Comparison of ENCODE assay signal across 12 cellular contexts in genomic region chr5:146345578-146346366, GRCh38. TPM values are rescaled to one million over a fixed set of nuclear protein-coding genes. Genes with fewer than 3 reads are reported as not detected.
A peak's percentile ranks its signal among the peaks of the same experiment; 100 is the strongest.
DNase-seq lines count a peak whose midpoint lies in the region; ATAC-seq and TF ChIP-seq lines count a peak whose summit lies in the region.
"Had no signal": no experiment of that assay in that cellular context is flagged by ENCODE, and none has a peak within 500 bp of the region (broad histone marks: within the 10 kb centered on the region; RNA-seq: fewer than 3 reads in every experiment).

No MANE protein-coding gene starts in this region.

- H3K4me1 ChIP-seq in A673 (ENCODE audit: insufficient read depth, low read length, poor library complexity, severe bottlenecking) (no peaks in the 10 kb centered on the region), GM23338 (ENCODE audit: insufficient read depth) (peaks cover 26% of the 10 kb centered on the region)
- no peaks in the 10 kb centered on the region for H3K4me1 ChIP-seq in naive thymus-derived CD4-positive, alpha-beta T cell (ENCODE audit: control insufficient read depth in 2 of 2, insufficient read depth in 2 of 2, low read length in 2 of 2)
- H3K4me1 ChIP-seq in effector memory CD4-positive, alpha-beta T cell (ENCODE audit: control insufficient read depth, insufficient read depth, low read length, poor library complexity, severe bottlenecking), result peaks cover 4% of the 10 kb centered on the region

- DNase-seq in A673 (ENCODE audit: low spot score), result no peak
- DNase-seq in GM23338 (ENCODE audit: low spot score), result peak; percentile 83
- no peak for DNase-seq in coronary artery (ENCODE audit: low spot score)
- DNase-seq in naive thymus-derived CD4-positive, alpha-beta T cell, result no peak
- no peak for DNase-seq in NCI-H446 (lab: John Stamatoyannopoulos, UW)
- DNase-seq in effector memory CD4-positive, alpha-beta T cell, result no peak
- DNase-seq: mucosa of descending colon, NCI-H1105 treated with DMSO at 0.1 percent for 48 hours, PC-9 had no signal

- H3K9me3 ChIP-seq in A673 (ENCODE audit: low read depth, low read length, poor library complexity, severe bottlenecking), result no peaks in the 10 kb centered on the region
- no peaks in the 10 kb centered on the region for H3K9me3 ChIP-seq in naive thymus-derived CD4-positive, alpha-beta T cell (ENCODE audit: control insufficient read depth in 2 of 3, low read length in 3 of 3)
- H3K9me3 ChIP-seq in effector memory CD4-positive, alpha-beta T cell (ENCODE audit: control insufficient read depth, low read length), result no peaks in the 10 kb centered on the region
- H3K9me3 ChIP-seq: mucosa of descending colon had no signal

- H3K4me3 Mint-ChIP-seq in GM23338, result peak overlapping the region; percentile 76
- H3K4me3 Mint-ChIP-seq in naive thymus-derived CD4-positive, alpha-beta T cell, result peak overlapping the region; percentile 32 to 70 (median 59)

- peaks cover 28% of the 10 kb centered on the region for H3K4me1 Mint-ChIP-seq in GM23338
- peaks cover 0 to 29% (median 24%) of the 10 kb centered on the region in 7 donors for H3K4me1 Mint-ChIP-seq in naive thymus-derived CD4-positive, alpha-beta T cell

- peaks cover 84% of the 10 kb centered on the region for H3K27me3 ChIP-seq in A673 (replicated peaks; ENCODE audit: insufficient read depth, low read depth, low read length, poor library complexity)
- peaks cover 97% of the 10 kb centered on the region for H3K27me3 ChIP-seq in GM23338 (ENCODE audit: insufficient read depth)
- H3K27me3 ChIP-seq in naive thymus-derived CD4-positive, alpha-beta T cell (ENCODE audit: control insufficient read depth in 2 of 2, insufficient read depth in 2 of 2, low read length in 2 of 2), result peaks cover 9 to 12% of the 10 kb centered on the region in 2 donors
- peaks cover 20% of the 10 kb centered on the region for H3K27me3 ChIP-seq in effector memory CD4-positive, alpha-beta T cell (replicated peaks; ENCODE audit: control insufficient read depth, insufficient read depth, low read length, poor library complexity, severe bottlenecking)

- H3K36me3 ChIP-seq in A673 (ENCODE audit: insufficient read depth, low read length, poor library complexity, severe bottlenecking) (no peaks in the 10 kb centered on the region), GM23338 (ENCODE audit: insufficient read depth) (no peaks in the 10 kb centered on the region)
- no peaks in the 10 kb centered on the region for H3K36me3 ChIP-seq in naive thymus-derived CD4-positive, alpha-beta T cell (ENCODE audit: control insufficient read depth in 2 of 3, insufficient read depth in 3 of 3, low read length in 3 of 3)
- H3K36me3 ChIP-seq in effector memory CD4-positive, alpha-beta T cell (ENCODE audit: control insufficient read depth, insufficient read depth, low read length), result no peaks in the 10 kb centered on the region

- peaks cover 4% of the 10 kb centered on the region; the same call in 1 of the 3 replicates for H3K9me3 Mint-ChIP-seq in GM23338
- peaks cover 0 to 8% (median 0%) of the 10 kb centered on the region in 11 donors for H3K9me3 Mint-ChIP-seq in naive thymus-derived CD4-positive, alpha-beta T cell

- H3K79me2 ChIP-seq in GM23338 (replicated peaks; ENCODE audit: insufficient read depth), result no peaks in the 10 kb centered on the region

- H3K27ac ChIP-seq in A673 (ENCODE audit: low read depth, low read length, poor library complexity, severe bottlenecking) (no peak overlapping the region), GM23338 (ENCODE audit: low read depth) (no peak overlapping the region), coronary artery (no peak overlapping the region)
- H3K27ac ChIP-seq in naive thymus-derived CD4-positive, alpha-beta T cell (ENCODE audit: low read depth, low read length), result no peak overlapping the region
- no peak overlapping the region for H3K27ac ChIP-seq in effector memory CD4-positive, alpha-beta T cell (ENCODE audit: insufficient read depth, low read length, poor library complexity, severe bottlenecking)
- H3K27ac ChIP-seq: PC-9 had no signal

- no peaks in the 10 kb centered on the region for H3K9me2 ChIP-seq in GM23338 (ENCODE audit: insufficient read depth)

- BruUV-seq in A673 (replicated peaks; lab: Mats Ljungman, UMichigan), result no TSS peak

- H3K36me3 Mint-ChIP-seq in GM23338 (ENCODE audit: low read depth), result no peaks in the 10 kb centered on the region; the same call in 2 of the 3 replicates
- H3K36me3 Mint-ChIP-seq in naive thymus-derived CD4-positive, alpha-beta T cell, result peaks cover 0 to 3% (median 0%) of the 10 kb centered on the region in 5 donors
- H3K36me3 Mint-ChIP-seq: CD14-positive monocyte had no signal

- H3K4me2 ChIP-seq in GM23338, result peak overlapping the region; percentile 82
- H3K4me2 ChIP-seq: PC-9 had no signal

- intact Hi-C loops in A673 (cut with micrococcal nuclease; ENCODE audit: unreplicated experiment), result no loop called here
- intact Hi-C loops in naive thymus-derived CD4-positive, alpha-beta T cell (cut with micrococcal nuclease), result no loop called here

- peaks cover 83% of the 10 kb centered on the region for H3K27me3 Mint-ChIP-seq in GM23338 (ENCODE audit: insufficient read depth, low read depth, poor library complexity)
- peaks cover 72 to 86% (median 79%) of the 10 kb centered on the region in 5 donors for H3K27me3 Mint-ChIP-seq in naive thymus-derived CD4-positive, alpha-beta T cell

- peaks cover 32% of the 10 kb centered on the region for H3F3A ChIP-seq in GM23338 (replicated peaks; ENCODE audit: low read depth)

- peaks cover 37% of the 10 kb centered on the region for H4K20me1 ChIP-seq in GM23338 (replicated peaks; ENCODE audit: insufficient read depth)

- TF ChIP-seq CTCF in A673 (conservative IDR thresholded peaks at IDR 0.05; ENCODE audit: low read depth, low read length), result no peak
- TF ChIP-seq CTCF in GM23338 (conservative IDR thresholded peaks at IDR 0.05; ENCODE audit: low read depth in 2 of 2), result no peak
- no peak for TF ChIP-seq CTCF in coronary artery (IDR thresholded peaks at IDR 0.05)

- H2AFZ ChIP-seq in GM23338, result peak overlapping the region; percentile 94
- H2AFZ ChIP-seq: PC-9 had no signal

- ATAC-seq in GM23338, result peak; percentile 48
- no peak for ATAC-seq in naive thymus-derived CD4-positive, alpha-beta T cell
- no peak for ATAC-seq in HG02571 (IDR thresholded peaks at IDR 0.05; ENCODE audit: unreplicated experiment)
- ATAC-seq in HG03342 (IDR thresholded peaks at IDR 0.05; ENCODE audit: unreplicated experiment), result no peak
- ATAC-seq: mucosa of descending colon had no signal

- CTCF ChIA-PET in A673 (lab: Charles Lee), result no interaction called here
- CTCF ChIA-PET in naive thymus-derived CD4-positive, alpha-beta T cell (lab: Charles Lee), result interaction anchor here (0.9 kb wide), 1 partner anchor 53 kb away, joined by 5 read pairs; no protein-coding TSS in a partner anchor

- POLR2A ChIA-PET in A673 (lab: Charles Lee; ENCODE audit: low non-redundant PET), result no interaction called here
- POLR2A ChIA-PET in naive thymus-derived CD4-positive, alpha-beta T cell (lab: Charles Lee), result no interaction called here

- H3K27ac Mint-ChIP-seq in GM23338, result no peak overlapping the region
- peak overlapping the region in 1 of 9 donors; percentile 33 for H3K27ac Mint-ChIP-seq in naive thymus-derived CD4-positive, alpha-beta T cell
- H3K27ac Mint-ChIP-seq: CD14-positive monocyte had no signal

- H3K4me3 ChIP-seq in A673 (ENCODE audit: low read depth, low read length, poor library complexity, severe bottlenecking) (peak overlapping the region; percentile 18), GM23338 (peak overlapping the region; percentile 69), coronary artery (peak overlapping the region; percentile 53)
- H3K4me3 ChIP-seq in naive thymus-derived CD4-positive, alpha-beta T cell (ENCODE audit: low read length), result no peak overlapping the region
- H3K4me3 ChIP-seq in effector memory CD4-positive, alpha-beta T cell (ENCODE audit: insufficient read depth, low read depth, low read length, poor library complexity, severe bottlenecking), result no peak overlapping the region
- H3K4me3 ChIP-seq: mucosa of descending colon, PC-9 had no signal

TF ChIP-seq in GM23338, 12 proteins besides CTCF, POLR2A, EP300 and RAD21 (continues in another document):
- no peak for TF ChIP-seq ZNF331 (CRISPR knock-in tag; IDR thresholded peaks at IDR 0.05; ENCODE audit: low read depth)
- TF ChIP-seq EZH2phosphoT487 (IDR thresholded peaks at IDR 0.05; ENCODE audit: unreplicated experiment), result peak; percentile 66

RNA-seq across cellular contexts. Expression of gene POU4F3, which starts 7.1 kb away (rescaled TPM):
- 0.11 and 0.13 TPM in 2 replicates for total RNA-seq in A673 (2021)
- 0.49 TPM in 1 of 2 replicates, not detected in the other for total RNA-seq in GM23338 (2014; rRNA removed; shearing (Covaris generic))
- 0.09 TPM in 1 of 2 replicates, not detected in the other for polyA plus RNA-seq in GM23338 (2016; fragmentation: Nextera tagmentation; extraction: Ambion mirVana)
- under 1 TPM in 1 of 5 experiments, not detected in 4; 0.19 TPM for total RNA-seq in naive thymus-derived CD4-positive, alpha-beta T cell
- polyA plus RNA-seq in naive thymus-derived CD4-positive, alpha-beta T cell, result not detected
- total RNA-seq: mucosa of descending colon, PC-9 had no signal
- polyA plus RNA-seq: CD14-positive monocyte had no signal

Comparison
In these comparisons a context has a peak if more than half of its experiments do, and no peak if none do; other contexts are left out.
1. H3K4me3 ChIP-seq: peak in A673 (single experiment), GM23338 (single experiment) and coronary artery (single experiment); none in naive thymus-derived CD4-positive, alpha-beta T cell (single experiment) and effector memory CD4-positive, alpha-beta T cell (single experiment).